Comparison of ENCODE assay signal across 13 cellular contexts in the genomic region with DNA sequence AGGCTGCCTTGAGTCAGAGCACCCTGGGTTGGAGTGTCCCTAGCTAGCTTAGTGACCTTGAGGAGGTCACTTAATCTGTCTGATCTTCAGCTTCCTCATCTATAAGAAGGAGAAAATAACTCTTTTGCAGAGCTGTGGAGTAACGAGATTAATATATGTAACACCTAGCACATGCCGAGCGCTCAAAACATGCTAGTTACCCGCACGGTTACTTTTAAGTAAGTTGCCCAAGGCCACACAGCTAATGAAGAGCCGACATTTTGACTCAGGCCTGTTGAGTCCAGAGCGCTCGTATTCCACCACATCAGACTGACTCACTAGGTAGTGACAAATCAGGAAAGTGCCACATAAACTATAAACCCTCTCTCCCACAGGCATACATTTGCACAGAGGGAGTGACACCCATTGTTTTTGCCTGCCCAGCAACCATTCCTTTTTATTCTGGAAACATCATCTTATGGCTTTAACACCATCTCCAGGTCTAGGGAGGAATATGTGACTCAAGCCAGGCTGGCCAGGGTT. TPM values are rescaled to one million over a fixed set of nuclear protein-coding genes. Genes with fewer than 3 reads are reported as not detected.
DNase-seq lines count a peak whose midpoint lies in the region; ATAC-seq, FAIRE-seq and TF ChIP-seq lines count a peak whose summit lies in the region.
"Had no signal": no experiment of that assay in that cellular context is flagged by ENCODE, and none has a peak within 500 bp of the region (broad histone marks: within the 10 kb centered on the region; RNA-seq: fewer than 3 reads in every experiment).

No MANE protein-coding gene starts in this region.

- H3K4me1 ChIP-seq in fibroblast of lung (ENCODE audit: control insufficient read depth, extremely low read depth, insufficient read depth, low read length) (peaks cover 22% of the 10 kb centered on the region), small intestine (ENCODE audit: control insufficient read depth in 2 of 2, insufficient read depth in 1 of 2, low read depth in 1 of 2, low read length in 1 of 2) (peaks cover 4 to 7% of the 10 kb centered on the region in 2 donors)
- H3K4me1 ChIP-seq: BE2C had no signal

- CTCF ChIA-PET in activated CD8-positive, alpha-beta memory T cell treated with anti-CD3 and anti-CD28 coated beads, Interleukin-2, amount 10 ng/mL, durations not matched to agents 7 days and 5 days (lab: Charles Lee), result interaction anchor here (0.8 to 14.4 kb wide), 8 partner anchors 9 to 310 kb away, joined by 3 to 212 read pairs (median 6); a partner anchor contains a TSS
- CTCF ChIA-PET in HEK293T (lab: Yijun Ruan, JAX), result interaction anchor here (0.7 to 2.5 kb wide), 5 partner anchors 36 to 301 kb away, joined by 3 to 9 read pairs (median 3); a partner anchor contains a TSS

- no peaks in the 10 kb centered on the region for H3K79me2 ChIP-seq in fibroblast of lung (ENCODE audit: control insufficient read depth, insufficient read depth, low read length)

- H3K27ac Mint-ChIP-seq in activated CD8-positive, alpha-beta memory T cell treated with anti-CD3 and anti-CD28 coated beads, Interleukin-2, amount 10 ng/mL, durations not matched to agents 7 days and 5 days, result peak overlapping the region; percentile 80
- H3K27ac Mint-ChIP-seq in T-helper 2 cell treated with Interferon-gamma antibody and Interleukin-4, amounts not matched to agents 5 μg/mL and 100 μg/mL, for 36 hours, result peak overlapping the region; percentile 66
- H3K27ac Mint-ChIP-seq in stimulated activated naive CD8-positive, alpha-beta T cell treated with anti-CD3 and anti-CD28 coated beads, Interleukin-15, Interleukin-2, amounts not matched to agents 100 ng/mL and 50 ng/mL, for 24 hours, result peak overlapping the region; percentile 96

- H3K4me3 ChIP-seq in fibroblast of lung (replicated peaks in 1 of 4; ENCODE audit: control extremely low read depth in 1 of 4, insufficient read depth in 1 of 4, low read depth in 3 of 4, low read length in 4 of 4) (no peak overlapping the region), small intestine (ENCODE audit: low read depth in 1 of 2, low read length in 2 of 2) (no peak overlapping the region)

- 78 to 87% (median 83%) methylated on average over 8 of the region's 8 CpGs for WGBS in small intestine, 3 donors

- POLR2A ChIA-PET in HEK293T (lab: Yijun Ruan, JAX), result interaction anchor here (1.0 to 9.7 kb wide), 7 partner anchors 8 to 101 kb away, joined by 3 to 159 read pairs (median 6); a partner anchor contains a TSS

- no peaks in the 10 kb centered on the region for H3K27me3 Mint-ChIP-seq in activated CD8-positive, alpha-beta memory T cell treated with anti-CD3 and anti-CD28 coated beads, Interleukin-2, amount 10 ng/mL, durations not matched to agents 7 days and 5 days
- H3K27me3 Mint-ChIP-seq in T-helper 2 cell treated with Interferon-gamma antibody and Interleukin-4, amounts not matched to agents 5 μg/mL and 100 μg/mL, for 36 hours (ENCODE audit: low read depth), result no peaks in the 10 kb centered on the region
- no peaks in the 10 kb centered on the region for H3K27me3 Mint-ChIP-seq in stimulated activated naive CD8-positive, alpha-beta T cell treated with anti-CD3 and anti-CD28 coated beads, Interleukin-15, Interleukin-2, amounts not matched to agents 100 ng/mL and 50 ng/mL, for 24 hours

- no peak for TF ChIP-seq CTCF in fibroblast of lung (conservative IDR thresholded peaks at IDR 0.05 in 1 of 2, IDR thresholded peaks at IDR 0.05 in 1 of 2; ENCODE audit: low read depth in 1 of 2, low read length in 2 of 2)

- H3K9me3 ChIP-seq in fibroblast of lung (ENCODE audit: control insufficient read depth, insufficient read depth, low read depth, low read length), result no peaks in the 10 kb centered on the region
- H3K9me3 ChIP-seq in small intestine (ENCODE audit: control insufficient read depth, low read depth), result no peaks in the 10 kb centered on the region
- H3K9me3 ChIP-seq: BE2C, neutrophil had no signal

- peaks cover 2% of the 10 kb centered on the region for H3K36me3 Mint-ChIP-seq in activated CD8-positive, alpha-beta memory T cell treated with anti-CD3 and anti-CD28 coated beads, Interleukin-2, amount 10 ng/mL, durations not matched to agents 7 days and 5 days
- H3K36me3 Mint-ChIP-seq in T-helper 2 cell treated with Interferon-gamma antibody and Interleukin-4, amounts not matched to agents 5 μg/mL and 100 μg/mL, for 36 hours (ENCODE audit: low read depth), result no peaks in the 10 kb centered on the region
- H3K36me3 Mint-ChIP-seq in stimulated activated naive CD8-positive, alpha-beta T cell treated with anti-CD3 and anti-CD28 coated beads, Interleukin-15, Interleukin-2, amounts not matched to agents 100 ng/mL and 50 ng/mL, for 24 hours (ENCODE audit: low read depth), result no peaks in the 10 kb centered on the region

- peak overlapping the region; percentile 12 for H3K4me3 Mint-ChIP-seq in activated CD8-positive, alpha-beta memory T cell treated with anti-CD3 and anti-CD28 coated beads, Interleukin-2, amount 10 ng/mL, durations not matched to agents 7 days and 5 days
- H3K4me3 Mint-ChIP-seq in T-helper 2 cell treated with Interferon-gamma antibody and Interleukin-4, amounts not matched to agents 5 μg/mL and 100 μg/mL, for 36 hours, result no peak overlapping the region
- peak overlapping the region; percentile 57 for H3K4me3 Mint-ChIP-seq in stimulated activated naive CD8-positive, alpha-beta T cell treated with anti-CD3 and anti-CD28 coated beads, Interleukin-15, Interleukin-2, amounts not matched to agents 100 ng/mL and 50 ng/mL, for 24 hours

- H3K27me3 ChIP-seq in fibroblast of lung (ENCODE audit: control insufficient read depth, insufficient read depth, low read length) (no peaks in the 10 kb centered on the region), small intestine (ENCODE audit: control insufficient read depth in 2 of 2, insufficient read depth in 2 of 2, low read length in 2 of 2) (no peaks in the 10 kb centered on the region)
- H3K27me3 ChIP-seq: BE2C, neutrophil had no signal

- peaks cover 85% of the 10 kb centered on the region for H3K4me1 Mint-ChIP-seq in activated CD8-positive, alpha-beta memory T cell treated with anti-CD3 and anti-CD28 coated beads, Interleukin-2, amount 10 ng/mL, durations not matched to agents 7 days and 5 days
- peaks cover 76% of the 10 kb centered on the region for H3K4me1 Mint-ChIP-seq in T-helper 2 cell treated with Interferon-gamma antibody and Interleukin-4, amounts not matched to agents 5 μg/mL and 100 μg/mL, for 36 hours (ENCODE audit: low read depth)
- peaks cover 93% of the 10 kb centered on the region for H3K4me1 Mint-ChIP-seq in stimulated activated naive CD8-positive, alpha-beta T cell treated with anti-CD3 and anti-CD28 coated beads, Interleukin-15, Interleukin-2, amounts not matched to agents 100 ng/mL and 50 ng/mL, for 24 hours (ENCODE audit: low read depth)

- no peaks in the 10 kb centered on the region for H4K20me1 ChIP-seq in fibroblast of lung (ENCODE audit: control insufficient read depth, extremely low read depth, insufficient read depth, low read length)

- H3K9ac ChIP-seq in fibroblast of lung (ENCODE audit: insufficient read depth, low read length), result peak overlapping the region; percentile 13

- H3K4me2 ChIP-seq in fibroblast of lung (ENCODE audit: extremely low read depth, insufficient read depth, low read length), result no peak overlapping the region

- no peak for DNase-seq in activated CD8-positive, alpha-beta memory T cell treated with anti-CD3 and anti-CD28 coated beads, Interleukin-2, amount 10 ng/mL, durations not matched to agents 7 days and 5 days
- no peak for DNase-seq in activated CD8-positive, alpha-beta memory T cell treated with anti-CD3 and anti-CD28 coated beads, Interleukin-2, amount 50 U/mL, for 48 hours
- DNase-seq in T-helper 2 cell treated with Interferon-gamma antibody and Interleukin-4, amounts not matched to agents 5 μg/mL and 100 μg/mL, for 36 hours (ENCODE audit: low spot score), result peak; percentile 64
- DNase-seq in fibroblast of lung (ENCODE audit: low read depth in 2 of 2) (peak; percentile 35 to 81), ureter (ENCODE audit: low spot score) (no peak), HEK293T (ENCODE audit: extremely low spot score) (no peak), small intestine (no peak)
- DNase-seq: activated CD4-positive, CD25-positive, alpha-beta regulatory T cell treated with anti-CD3 and anti-CD28 coated beads, Interleukin-2, amount 50 U/mL, for 72 hours; BE2C; NCI-H446 had no signal

- peak; percentile 12 for ATAC-seq in activated CD8-positive, alpha-beta memory T cell treated with anti-CD3 and anti-CD28 coated beads, Interleukin-2, amount 10 ng/mL, durations not matched to agents 7 days and 5 days

- H3K36me3 ChIP-seq in fibroblast of lung (ENCODE audit: control insufficient read depth, insufficient read depth, low read length), result no peaks in the 10 kb centered on the region
- no peaks in the 10 kb centered on the region for H3K36me3 ChIP-seq in small intestine (ENCODE audit: control insufficient read depth in 2 of 2, insufficient read depth in 2 of 2, low read length in 2 of 2)
- H3K36me3 ChIP-seq: BE2C, neutrophil had no signal

- no peaks in the 10 kb centered on the region for H3K9me3 Mint-ChIP-seq in activated CD8-positive, alpha-beta memory T cell treated with anti-CD3 and anti-CD28 coated beads, Interleukin-2, amount 10 ng/mL, durations not matched to agents 7 days and 5 days (ENCODE audit: low read depth)
- no peaks in the 10 kb centered on the region for H3K9me3 Mint-ChIP-seq in T-helper 2 cell treated with Interferon-gamma antibody and Interleukin-4, amounts not matched to agents 5 μg/mL and 100 μg/mL, for 36 hours
- H3K9me3 Mint-ChIP-seq in stimulated activated naive CD8-positive, alpha-beta T cell treated with anti-CD3 and anti-CD28 coated beads, Interleukin-15, Interleukin-2, amounts not matched to agents 100 ng/mL and 50 ng/mL, for 24 hours, result no peaks in the 10 kb centered on the region

- FAIRE-seq in small intestine (lab: Jason Lieb, UNC), result no peak
- FAIRE-seq: endometrium had no signal

- H2AFZ ChIP-seq in fibroblast of lung (ENCODE audit: low read length), result no peak overlapping the region

- H3K27ac ChIP-seq in fibroblast of lung (ENCODE audit: insufficient read depth, low read length), result peak overlapping the region; percentile 91
- H3K27ac ChIP-seq in small intestine (ENCODE audit: low read depth in 1 of 2, low read length in 1 of 2), result no peak overlapping the region
- H3K27ac ChIP-seq: neutrophil had no signal

TF ChIP-seq in HEK293T, 16 proteins besides CTCF, POLR2A, EP300 and RAD21 (continues in another document):
- TF ChIP-seq FOXA1 (IDR thresholded peaks at IDR 0.05) (no peak), SUZ12 (IDR thresholded peaks at IDR 0.05) (no peak), ZNF384 (IDR thresholded peaks at IDR 0.05) (no peak), NFRKB (IDR thresholded peaks at IDR 0.05) (no peak)

RNA-seq across cellular contexts. Expression of a gene that starts 42.4 kb away (rescaled TPM):
- 100 to 1,000 TPM; 281 to 491 TPM for total RNA-seq in activated CD8-positive, alpha-beta memory T cell treated with anti-CD3 and anti-CD28 coated beads, Interleukin-2, amount 10 ng/mL, durations not matched to agents 7 days and 5 days
- total RNA-seq in fibroblast of lung (12.8 and 16.7 TPM in 2 replicates), ureter (206 TPM)
- polyA plus RNA-seq in fibroblast of lung (20.8 and 28.4 TPM in 2 replicates), small intestine (10 to 100 TPM in 2 of 3 donors, 1 to 10 TPM in 1; 6.3 to 28.5 (median 10.8) TPM)
- polyA plus RNA-seq in fibroblast of lung (2012), result 20.9 and 37.6 TPM in 2 replicates
- 46.1 and 68.2 TPM in 2 replicates for polyA minus RNA-seq in fibroblast of lung (ENCODE audit: low replicate concordance)

Comparison
In these comparisons a context has a peak if more than half of its experiments do, and no peak if none do; other contexts are left out.
1. DNase-seq: peak in T-helper 2 cell treated with Interferon-gamma antibody and Interleukin-4, amounts not matched to agents 5 μg/mL and 100 μg/mL, for 36 hours (single experiment) and fibroblast of lung (2 of 2); none in activated CD8-positive, alpha-beta memory T cell treated with anti-CD3 and anti-CD28 coated beads, Interleukin-2, amount 10 ng/mL, durations not matched to agents 7 days and 5 days (single experiment), activated CD8-positive, alpha-beta memory T cell treated with anti-CD3 and anti-CD28 coated beads, Interleukin-2, amount 50 U/mL, for 48 hours (single experiment), ureter (single experiment), HEK293T (single experiment) and small intestine (single experiment).
2. RNA of a gene that starts 42.4 kb away (total RNA-seq): 281 to 491 TPM in activated CD8-positive, alpha-beta memory T cell treated with anti-CD3 and anti-CD28 coated beads, Interleukin-2, amount 10 ng/mL, durations not matched to agents 7 days and 5 days and 206 TPM in ureter (single experiment); 12.8 to 16.7 TPM in fibroblast of lung; every median in the first group is over 10 times any median in the second.
3. Peak in every context shown above with its lines, with median percentiles within 50 percentile points of each other: H3K27ac Mint-ChIP-seq.